2 cellular contexts compared by ENCODE assay signal in the genomic region with DNA sequence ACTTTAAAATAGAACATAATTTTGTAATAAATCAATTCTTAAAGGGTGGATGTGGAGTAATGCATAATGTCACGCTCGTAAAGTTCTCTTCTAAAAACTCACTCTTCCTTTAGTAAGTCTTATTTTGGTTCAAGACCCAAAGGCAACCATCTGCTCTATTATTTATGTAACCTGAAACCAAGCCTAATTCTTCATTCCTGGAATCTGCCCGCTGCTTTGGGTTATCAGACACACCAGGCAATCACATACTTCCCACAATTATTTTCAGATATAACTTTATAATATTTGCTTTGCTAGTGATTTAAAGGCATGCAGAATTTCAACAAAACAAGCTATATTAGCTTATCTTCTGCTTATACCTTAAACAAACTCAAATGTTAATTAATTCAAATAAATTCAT.
TF ChIP-seq lines count a peak whose summit lies in the region.

No MANE protein-coding gene starts in this region.

TF ChIP-seq in IMR-90, 13 proteins besides CTCF, POLR2A, EP300 and RAD21:
- TF ChIP-seq MAFK (IDR thresholded peaks at IDR 0.05; ENCODE audit: low read depth, low read length) (no peak), FOS (IDR thresholded peaks at IDR 0.05; ENCODE audit: low read depth, low read length) (no peak), SMC3 (IDR thresholded peaks at IDR 0.05; ENCODE audit: low read depth, low read length) (no peak), CHD1 (IDR thresholded peaks at IDR 0.05; ENCODE audit: low read depth, low read length) (no peak), RCOR1 (IDR thresholded peaks at IDR 0.05; ENCODE audit: insufficient replicate concordance, low read length) (no peak), MAZ (IDR thresholded peaks at IDR 0.05; ENCODE audit: borderline replicate concordance, low read depth, low read length) (no peak), CEBPB (IDR thresholded peaks at IDR 0.05; ENCODE audit: low read depth, low read length) (no peak), RFX5 (IDR thresholded peaks at IDR 0.05; ENCODE audit: low read depth, low read length) (no peak), NFE2L2 (IDR thresholded peaks at IDR 0.05; ENCODE audit: low read depth, low read length) (no peak), BHLHE40 (IDR thresholded peaks at IDR 0.05; ENCODE audit: low read depth, low read length) (no peak), ELK1 (IDR thresholded peaks at IDR 0.05; ENCODE audit: borderline replicate concordance, low read depth, low read length) (no peak), MXI1 (IDR thresholded peaks at IDR 0.05; ENCODE audit: borderline replicate concordance, low read depth, low read length) (no peak)
- TF ChIP-seq, protein P1, sequence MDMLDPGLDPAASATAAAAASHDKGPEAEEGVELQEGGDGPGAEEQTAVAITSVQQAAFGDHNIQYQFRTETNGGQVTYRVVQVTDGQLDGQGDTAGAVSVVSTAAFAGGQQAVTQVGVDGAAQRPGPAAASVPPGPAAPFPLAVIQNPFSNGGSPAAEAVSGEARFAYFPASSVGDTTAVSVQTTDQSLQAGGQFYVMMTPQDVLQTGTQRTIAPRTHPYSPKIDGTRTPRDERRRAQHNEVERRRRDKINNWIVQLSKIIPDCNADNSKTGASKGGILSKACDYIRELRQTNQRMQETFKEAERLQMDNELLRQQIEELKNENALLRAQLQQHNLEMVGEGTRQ (IDR thresholded peaks at IDR 0.05; ENCODE audit: low read depth, low read length): no peak

TF ChIP-seq in K562, 482 proteins besides CTCF, POLR2A, EP300 and RAD21:
- TF ChIP-seq STAT5A (IDR thresholded peaks at IDR 0.05; ENCODE audit: borderline replicate concordance, low read length) (peak; percentile 79), CBX2 (IDR thresholded peaks at IDR 0.05; ENCODE audit: insufficient read depth, low read length, poor library complexity, severe bottlenecking) (no peak), SMARCA4 (IDR thresholded peaks at IDR 0.05) (0 out of 2 replicates have a peak, but pooled peaks have one; percentile 43), CC2D1A (IDR thresholded peaks at IDR 0.05) (no peak), MXI1 (IDR thresholded peaks at IDR 0.05; ENCODE audit: low read depth, low read length) (no peak), RCOR1 (IDR thresholded peaks at IDR 0.05; ENCODE audit: borderline replicate concordance in 1 of 2, low read depth in 2 of 2, low read length in 2 of 2) (peak in 1 of 2 experiments; percentile 88; a peak in 2 of 4 replicates), TBL1XR1 (IDR thresholded peaks at IDR 0.05; ENCODE audit: low read length in 2 of 2) (0 out of 4 replicates have a peak, but pooled peaks of 1 of the 2 experiments have one; percentile 26), CBFA2T2 (conservative IDR thresholded peaks at IDR 0.05) (0 out of 2 replicates have a peak, but pooled peaks have one; percentile 11), TAL1 (IDR thresholded peaks at IDR 0.05) (peak; percentile 53), POLR3A (IDR thresholded peaks at IDR 0.05; ENCODE audit: borderline replicate concordance, extremely low read depth, insufficient read depth, insufficient read length) (no peak), TEAD4 (IDR thresholded peaks at IDR 0.05; ENCODE audit: low read length) (peak; percentile 67; the same call in 1 of the 2 replicates), TEAD4 (CRISPR knock-in tag; IDR thresholded peaks at IDR 0.05; ENCODE audit: borderline replicate concordance) (no peak), TCF3 (CRISPR knock-in tag; IDR thresholded peaks at IDR 0.05) (peak; percentile 46), KDM1A (IDR thresholded peaks at IDR 0.05) (peak in 1 of 2 experiments; percentile 38; a peak in 1 of 4 replicates), FOXM1 (IDR thresholded peaks at IDR 0.05; ENCODE audit: low read depth) (0 out of 2 replicates have a peak, but pooled peaks have one; percentile 14), FOXM1 (CRISPR knock-in tag; IDR thresholded peaks at IDR 0.05; ENCODE audit: low read depth) (no peak), ARID1B (IDR thresholded peaks at IDR 0.05) (peak; percentile 73), HSF4 (CRISPR knock-in tag; IDR thresholded peaks at IDR 0.05; ENCODE audit: borderline replicate concordance) (no peak), ILK (tag; IDR thresholded peaks at IDR 0.05; ENCODE audit: borderline replicate concordance, low read depth) (no peak), ZC3H11A (IDR thresholded peaks at IDR 0.05; ENCODE audit: low read depth, low read length) (no peak), ARID3A (IDR thresholded peaks at IDR 0.05; ENCODE audit: borderline replicate concordance, low read depth, low read length) (0 out of 2 replicates have a peak, but pooled peaks have one; percentile 45), CBFA2T3 (IDR thresholded peaks at IDR 0.05) (peak; percentile 54)
- TF ChIP-seq, protein P2, sequence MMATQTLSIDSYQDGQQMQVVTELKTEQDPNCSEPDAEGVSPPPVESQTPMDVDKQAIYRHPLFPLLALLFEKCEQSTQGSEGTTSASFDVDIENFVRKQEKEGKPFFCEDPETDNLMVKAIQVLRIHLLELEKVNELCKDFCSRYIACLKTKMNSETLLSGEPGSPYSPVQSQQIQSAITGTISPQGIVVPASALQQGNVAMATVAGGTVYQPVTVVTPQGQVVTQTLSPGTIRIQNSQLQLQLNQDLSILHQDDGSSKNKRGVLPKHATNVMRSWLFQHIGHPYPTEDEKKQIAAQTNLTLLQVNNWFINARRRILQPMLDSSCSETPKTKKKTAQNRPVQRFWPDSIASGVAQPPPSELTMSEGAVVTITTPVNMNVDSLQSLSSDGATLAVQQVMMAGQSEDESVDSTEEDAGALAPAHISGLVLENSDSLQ (IDR thresholded peaks at IDR 0.05): no peak
